Comparison of ENCODE assay signal across 1 cellular context in genomic region chr3:119173325-119173724, GRCh38.
TF ChIP-seq lines count a peak whose summit lies in the region.

Gene UPK1B, plus strand, starts transcription at chr3:119173598. Its CDS starts 13,144 bp downstream, at chr3:119186742.

TF ChIP-seq in WTC11, 78 proteins besides CTCF, POLR2A, EP300 and RAD21 (continued from another document):
- TF ChIP-seq ZNF263 (CRISPR knock-in tag; IDR thresholded peaks at IDR 0.05; ENCODE audit: low read depth) (no peak), TEAD1 (CRISPR knock-in tag; IDR thresholded peaks at IDR 0.05) (no peak), SMAD3 (CRISPR knock-in tag; IDR thresholded peaks at IDR 0.05; ENCODE audit: borderline replicate concordance) (no peak), ZNF671 (CRISPR knock-in tag; IDR thresholded peaks at IDR 0.05) (no peak), HMGXB4 (CRISPR knock-in tag; IDR thresholded peaks at IDR 0.05) (no peak), ZNF138 (CRISPR knock-in tag; conservative IDR thresholded peaks at IDR 0.05) (no peak), PREB (CRISPR knock-in tag; IDR thresholded peaks at IDR 0.05; ENCODE audit: borderline replicate concordance) (no peak), ZMAT4 (CRISPR knock-in tag; IDR thresholded peaks at IDR 0.05) (no peak), ZNF317 (CRISPR knock-in tag; IDR thresholded peaks at IDR 0.05; ENCODE audit: borderline replicate concordance, low read depth) (peak; percentile 76), CDX4 (CRISPR knock-in tag; IDR thresholded peaks at IDR 0.05; ENCODE audit: borderline replicate concordance) (no peak), HMGA2 (CRISPR knock-in tag; IDR thresholded peaks at IDR 0.05) (no peak), ZBTB21 (CRISPR knock-in tag; IDR thresholded peaks at IDR 0.05; ENCODE audit: borderline replicate concordance) (no peak), ZNF281 (CRISPR knock-in tag; IDR thresholded peaks at IDR 0.05) (no peak), TP53 (CRISPR knock-in tag; IDR thresholded peaks at IDR 0.05) (no peak), NFE2L1 (CRISPR knock-in tag; IDR thresholded peaks at IDR 0.05) (no peak)
